15 cellular contexts compared by ENCODE assay signal in genomic region chr2:239113164-239113563, GRCh38.
A peak's percentile ranks its signal among the peaks of the same experiment; 100 is the strongest.
DNase-seq lines count a peak whose midpoint lies in the region; ATAC-seq, FAIRE-seq and TF ChIP-seq lines count a peak whose summit lies in the region.
"Had no signal": no experiment of that assay in that cellular context is flagged by ENCODE, and none has a peak within 500 bp of the region (broad histone marks: within the 10 kb centered on the region; RNA-seq: fewer than 3 reads in every experiment).

No MANE protein-coding gene starts in this region.

- CTCF ChIA-PET in CD8-positive, alpha-beta T cell (lab: Charles Lee) = no interaction called here

- peak; percentile 57 for ATAC-seq in left colon
- no peak for ATAC-seq in GM19023 (IDR thresholded peaks at IDR 0.05; ENCODE audit: unreplicated experiment)
- ATAC-seq in CD8-positive, alpha-beta T cell = no peak
- ATAC-seq: foreskin keratinocyte had no signal

- FAIRE-seq in small intestine (lab: Jason Lieb, UNC) = no peak
- FAIRE-seq: TTC549 had no signal

- H3K9me3 Mint-ChIP-seq in CD8-positive, alpha-beta T cell = no peaks in the 10 kb centered on the region
- H3K9me3 Mint-ChIP-seq: CD8-positive, alpha-beta memory T cell had no signal

- no peaks in the 10 kb centered on the region for H3K27me3 Mint-ChIP-seq in CD8-positive, alpha-beta T cell (ENCODE audit: low read depth)

- no peaks in the 10 kb centered on the region for H3K9me3 ChIP-seq in small intestine (ENCODE audit: control insufficient read depth, low read depth)
- H3K9me3 ChIP-seq in CD8-positive, alpha-beta T cell (ENCODE audit: low read length) = no peaks in the 10 kb centered on the region
- H3K9me3 ChIP-seq: right lobe of liver had no signal

- peaks cover under 1% of the 10 kb centered on the region for H3K4me1 Mint-ChIP-seq in CD8-positive, alpha-beta T cell (ENCODE audit: low read depth)

- peak; percentile 34 for DNase-seq in HuH-7 (ENCODE audit: low spot score)
- peak; percentile 44 to 49 for DNase-seq in left colon
- peak; percentile 59 for DNase-seq in small intestine
- DNase-seq in GM10266 (ENCODE audit: extremely low spot score) = no peak
- no peak for DNase-seq in CD8-positive, alpha-beta T cell
- DNase-seq in NCI-H82 (lab: John Stamatoyannopoulos, UW) = no peak
- DNase-seq: CD8-positive, alpha-beta memory T cell; foreskin keratinocyte; NCI-H1930; PC-9; right lobe of liver had no signal

- H3K36me3 ChIP-seq in small intestine (ENCODE audit: control insufficient read depth in 2 of 2, insufficient read depth in 2 of 2, low read length in 2 of 2) = peaks cover 6 to 7% of the 10 kb centered on the region in 2 donors
- H3K36me3 ChIP-seq in CD8-positive, alpha-beta T cell (ENCODE audit: insufficient read depth, low read length) = peaks cover 15% of the 10 kb centered on the region

- H3K4me1 ChIP-seq in small intestine (ENCODE audit: control insufficient read depth in 2 of 2, insufficient read depth in 1 of 2, low read depth in 1 of 2, low read length in 1 of 2) = no peaks in the 10 kb centered on the region
- H3K4me1 ChIP-seq in CD8-positive, alpha-beta T cell (ENCODE audit: insufficient read depth, low read length) = no peaks in the 10 kb centered on the region
- H3K4me1 ChIP-seq: foreskin keratinocyte had no signal

- no peak overlapping the region for H3K27ac Mint-ChIP-seq in CD8-positive, alpha-beta T cell

- no peak overlapping the region for H3K4me3 ChIP-seq in small intestine (ENCODE audit: low read depth in 1 of 2, low read length in 2 of 2)
- no peak overlapping the region for H3K4me3 ChIP-seq in CD8-positive, alpha-beta T cell (ENCODE audit: low read depth, low read length)
- H3K4me3 ChIP-seq: lung, PC-9, right lobe of liver had no signal

- intact Hi-C loops in left colon (cut with DNase I, micrococcal nuclease) = no loop called here
- intact Hi-C loops in CD8-positive, alpha-beta T cell (cut with DNase I, micrococcal nuclease) = no loop called here

- TF ChIP-seq CTCF in GM10266 (IDR thresholded peaks at IDR 0.05; ENCODE audit: control insufficient read depth, insufficient read depth, low read depth, missing control alignments) = no peak
- no peak for TF ChIP-seq CTCF in CD8-positive, alpha-beta T cell (IDR thresholded peaks at IDR 0.05)

- no peaks in the 10 kb centered on the region for H3K27me3 ChIP-seq in small intestine (ENCODE audit: control insufficient read depth in 2 of 2, insufficient read depth in 2 of 2, low read length in 2 of 2)
- H3K27me3 ChIP-seq in CD8-positive, alpha-beta T cell (ENCODE audit: insufficient read depth, low read length) = no peaks in the 10 kb centered on the region
- H3K27me3 ChIP-seq: foreskin keratinocyte, right lobe of liver had no signal

- no peak overlapping the region for H3K4me3 Mint-ChIP-seq in CD8-positive, alpha-beta T cell

- POLR2A ChIA-PET in CD8-positive, alpha-beta T cell (lab: Charles Lee) = no interaction called here

- H3K27ac ChIP-seq in cingulate gyrus (ENCODE audit: low read depth, low read length) (peak overlapping the region; percentile 10), small intestine (ENCODE audit: low read depth in 1 of 2, low read length in 1 of 2) (no peak overlapping the region)
- H3K27ac ChIP-seq in CD8-positive, alpha-beta T cell (ENCODE audit: low read depth, low read length) = no peak overlapping the region
- H3K27ac ChIP-seq: foreskin keratinocyte, PC-9, right lobe of liver had no signal

- H3K36me3 Mint-ChIP-seq in CD8-positive, alpha-beta T cell = peaks cover 57% of the 10 kb centered on the region

- 19 to 35% (median 22%) methylated on average over 12 of the region's 12 CpGs for whole genome bisulfite sequencing in small intestine, 3 donors

Comparison
In these comparisons a context has a peak if more than half of its experiments do, and no peak if none do; other contexts are left out.
1. DNase-seq: peak in HuH-7 (single experiment), left colon (2 of 2) and small intestine (single experiment); none in GM10266 (single experiment), CD8-positive, alpha-beta T cell (0 of 7) and NCI-H82 (single experiment).